1 cellular context compared by ENCODE assay signal in the genomic region with DNA sequence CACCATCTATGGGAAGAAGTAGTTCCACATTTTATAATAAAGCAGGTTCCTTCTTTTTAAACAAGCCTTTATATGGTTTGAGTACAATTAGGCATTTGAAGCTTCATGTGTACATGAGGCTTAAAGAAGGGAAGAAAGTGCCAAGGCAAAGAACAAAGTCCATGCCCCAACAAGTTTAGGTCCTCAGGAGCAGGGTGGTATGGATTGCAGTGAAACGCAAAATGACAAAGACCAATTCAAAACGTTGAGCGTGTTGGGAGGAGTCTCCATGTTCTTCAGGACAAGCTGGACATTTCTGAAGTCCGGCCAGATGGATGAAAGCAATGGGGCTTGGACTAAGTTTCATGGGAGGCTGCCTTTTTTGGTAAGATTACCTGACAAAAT.
TF ChIP-seq lines count a peak whose summit lies in the region.

No MANE protein-coding gene starts in this region.

TF ChIP-seq in HepG2, 621 proteins besides CTCF, POLR2A, EP300 and RAD21 (continued from another document):
- TF ChIP-seq, protein P1, sequence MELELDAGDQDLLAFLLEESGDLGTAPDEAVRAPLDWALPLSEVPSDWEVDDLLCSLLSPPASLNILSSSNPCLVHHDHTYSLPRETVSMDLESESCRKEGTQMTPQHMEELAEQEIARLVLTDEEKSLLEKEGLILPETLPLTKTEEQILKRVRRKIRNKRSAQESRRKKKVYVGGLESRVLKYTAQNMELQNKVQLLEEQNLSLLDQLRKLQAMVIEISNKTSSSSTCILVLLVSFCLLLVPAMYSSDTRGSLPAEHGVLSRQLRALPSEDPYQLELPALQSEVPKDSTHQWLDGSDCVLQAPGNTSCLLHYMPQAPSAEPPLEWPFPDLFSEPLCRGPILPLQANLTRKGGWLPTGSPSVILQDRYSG (CRISPR knock-in tag; IDR thresholded peaks at IDR 0.05), result no peak
- TF ChIP-seq, protein P2, sequence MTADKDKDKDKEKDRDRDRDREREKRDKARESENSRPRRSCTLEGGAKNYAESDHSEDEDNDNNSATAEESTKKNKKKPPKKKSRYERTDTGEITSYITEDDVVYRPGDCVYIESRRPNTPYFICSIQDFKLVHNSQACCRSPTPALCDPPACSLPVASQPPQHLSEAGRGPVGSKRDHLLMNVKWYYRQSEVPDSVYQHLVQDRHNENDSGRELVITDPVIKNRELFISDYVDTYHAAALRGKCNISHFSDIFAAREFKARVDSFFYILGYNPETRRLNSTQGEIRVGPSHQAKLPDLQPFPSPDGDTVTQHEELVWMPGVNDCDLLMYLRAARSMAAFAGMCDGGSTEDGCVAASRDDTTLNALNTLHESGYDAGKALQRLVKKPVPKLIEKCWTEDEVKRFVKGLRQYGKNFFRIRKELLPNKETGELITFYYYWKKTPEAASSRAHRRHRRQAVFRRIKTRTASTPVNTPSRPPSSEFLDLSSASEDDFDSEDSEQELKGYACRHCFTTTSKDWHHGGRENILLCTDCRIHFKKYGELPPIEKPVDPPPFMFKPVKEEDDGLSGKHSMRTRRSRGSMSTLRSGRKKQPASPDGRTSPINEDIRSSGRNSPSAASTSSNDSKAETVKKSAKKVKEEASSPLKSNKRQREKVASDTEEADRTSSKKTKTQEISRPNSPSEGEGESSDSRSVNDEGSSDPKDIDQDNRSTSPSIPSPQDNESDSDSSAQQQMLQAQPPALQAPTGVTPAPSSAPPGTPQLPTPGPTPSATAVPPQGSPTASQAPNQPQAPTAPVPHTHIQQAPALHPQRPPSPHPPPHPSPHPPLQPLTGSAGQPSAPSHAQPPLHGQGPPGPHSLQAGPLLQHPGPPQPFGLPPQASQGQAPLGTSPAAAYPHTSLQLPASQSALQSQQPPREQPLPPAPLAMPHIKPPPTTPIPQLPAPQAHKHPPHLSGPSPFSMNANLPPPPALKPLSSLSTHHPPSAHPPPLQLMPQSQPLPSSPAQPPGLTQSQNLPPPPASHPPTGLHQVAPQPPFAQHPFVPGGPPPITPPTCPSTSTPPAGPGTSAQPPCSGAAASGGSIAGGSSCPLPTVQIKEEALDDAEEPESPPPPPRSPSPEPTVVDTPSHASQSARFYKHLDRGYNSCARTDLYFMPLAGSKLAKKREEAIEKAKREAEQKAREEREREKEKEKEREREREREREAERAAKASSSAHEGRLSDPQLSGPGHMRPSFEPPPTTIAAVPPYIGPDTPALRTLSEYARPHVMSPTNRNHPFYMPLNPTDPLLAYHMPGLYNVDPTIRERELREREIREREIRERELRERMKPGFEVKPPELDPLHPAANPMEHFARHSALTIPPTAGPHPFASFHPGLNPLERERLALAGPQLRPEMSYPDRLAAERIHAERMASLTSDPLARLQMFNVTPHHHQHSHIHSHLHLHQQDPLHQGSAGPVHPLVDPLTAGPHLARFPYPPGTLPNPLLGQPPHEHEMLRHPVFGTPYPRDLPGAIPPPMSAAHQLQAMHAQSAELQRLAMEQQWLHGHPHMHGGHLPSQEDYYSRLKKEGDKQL (CRISPR knock-in tag; IDR thresholded peaks at IDR 0.05; ENCODE audit: low read depth), result no peak
- TF ChIP-seq ZNF33A (CRISPR knock-in tag; IDR thresholded peaks at IDR 0.05; ENCODE audit: borderline replicate concordance) (no peak), REXO4 (CRISPR knock-in tag; IDR thresholded peaks at IDR 0.05; ENCODE audit: borderline replicate concordance) (no peak), ZNF367 (CRISPR knock-in tag; IDR thresholded peaks at IDR 0.05; ENCODE audit: borderline replicate concordance) (no peak), JARID2 (CRISPR knock-in tag; IDR thresholded peaks at IDR 0.05; ENCODE audit: insufficient replicate concordance) (no peak), ZFP37 (CRISPR knock-in tag; IDR thresholded peaks at IDR 0.05; ENCODE audit: borderline replicate concordance) (no peak), PHF20 (CRISPR knock-in tag; IDR thresholded peaks at IDR 0.05) (no peak), ZKSCAN1 (IDR thresholded peaks at IDR 0.05; ENCODE audit: low read length) (no peak), ZNF232 (CRISPR knock-in tag; IDR thresholded peaks at IDR 0.05; ENCODE audit: borderline replicate concordance) (no peak), TGIF2 (CRISPR knock-in tag; IDR thresholded peaks at IDR 0.05) (no peak), DR1 (CRISPR knock-in tag; IDR thresholded peaks at IDR 0.05) (no peak), CBX1 (IDR thresholded peaks at IDR 0.05; ENCODE audit: low read depth) (no peak), ISX (CRISPR knock-in tag; conservative IDR thresholded peaks at IDR 0.05) (no peak)
- TF ChIP-seq, protein P3, sequence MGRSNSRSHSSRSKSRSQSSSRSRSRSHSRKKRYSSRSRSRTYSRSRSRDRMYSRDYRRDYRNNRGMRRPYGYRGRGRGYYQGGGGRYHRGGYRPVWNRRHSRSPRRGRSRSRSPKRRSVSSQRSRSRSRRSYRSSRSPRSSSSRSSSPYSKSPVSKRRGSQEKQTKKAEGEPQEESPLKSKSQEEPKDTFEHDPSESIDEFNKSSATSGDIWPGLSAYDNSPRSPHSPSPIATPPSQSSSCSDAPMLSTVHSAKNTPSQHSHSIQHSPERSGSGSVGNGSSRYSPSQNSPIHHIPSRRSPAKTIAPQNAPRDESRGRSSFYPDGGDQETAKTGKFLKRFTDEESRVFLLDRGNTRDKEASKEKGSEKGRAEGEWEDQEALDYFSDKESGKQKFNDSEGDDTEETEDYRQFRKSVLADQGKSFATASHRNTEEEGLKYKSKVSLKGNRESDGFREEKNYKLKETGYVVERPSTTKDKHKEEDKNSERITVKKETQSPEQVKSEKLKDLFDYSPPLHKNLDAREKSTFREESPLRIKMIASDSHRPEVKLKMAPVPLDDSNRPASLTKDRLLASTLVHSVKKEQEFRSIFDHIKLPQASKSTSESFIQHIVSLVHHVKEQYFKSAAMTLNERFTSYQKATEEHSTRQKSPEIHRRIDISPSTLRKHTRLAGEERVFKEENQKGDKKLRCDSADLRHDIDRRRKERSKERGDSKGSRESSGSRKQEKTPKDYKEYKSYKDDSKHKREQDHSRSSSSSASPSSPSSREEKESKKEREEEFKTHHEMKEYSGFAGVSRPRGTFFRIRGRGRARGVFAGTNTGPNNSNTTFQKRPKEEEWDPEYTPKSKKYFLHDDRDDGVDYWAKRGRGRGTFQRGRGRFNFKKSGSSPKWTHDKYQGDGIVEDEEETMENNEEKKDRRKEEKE (IDR thresholded peaks at IDR 0.05), result no peak
